ENCODE assay signal across 20 cellular contexts in genomic region chr20:46702447-46703203, GRCh38. TPM values are rescaled to one million over a fixed set of nuclear protein-coding genes. Genes with fewer than 3 reads are reported as not detected.
DNase-seq lines count a peak whose midpoint lies in the region; ATAC-seq, FAIRE-seq and TF ChIP-seq lines count a peak whose summit lies in the region.
"Had no signal": no experiment of that assay in that cellular context is flagged by ENCODE, and none has a peak within 500 bp of the region (broad histone marks: within the 10 kb centered on the region; RNA-seq: fewer than 3 reads in every experiment).

No MANE protein-coding gene starts in this region.

- TF ChIP-seq RAD21 in A549 (conservative IDR thresholded peaks at IDR 0.05 in 1 of 2, IDR thresholded peaks at IDR 0.05 in 1 of 2): no peak

- H3K79me2 ChIP-seq in neural progenitor cell (ENCODE audit: low read depth): no peaks in the 10 kb centered on the region

- H3K4me1 ChIP-seq in A549: no peaks in the 10 kb centered on the region
- H3K4me1 ChIP-seq in HUES64 (ENCODE audit: insufficient read depth, low read length): peaks cover 28% of the 10 kb centered on the region
- H3K4me1 ChIP-seq in neural progenitor cell: peaks cover 8% of the 10 kb centered on the region
- H3K4me1 ChIP-seq in naive thymus-derived CD4-positive, alpha-beta T cell (ENCODE audit: control insufficient read depth in 2 of 2, insufficient read depth in 2 of 2, low read length in 2 of 2): no peaks in the 10 kb centered on the region

- no peak for TF ChIP-seq CTCF in A549 (IDR thresholded peaks at IDR 0.05)
- TF ChIP-seq CTCF in neural progenitor cell (IDR thresholded peaks at IDR 0.05): no peak

- FAIRE-seq in A549 (lab: Jason Lieb, UNC) (no peak), GM19239 (lab: Jason Lieb, UNC) (no peak)

- no peak overlapping the region for H3K9ac ChIP-seq in HUES64 (ENCODE audit: low read depth, low read length)
- no peak overlapping the region for H3K9ac ChIP-seq in neural progenitor cell

- H3K27ac ChIP-seq in A549 (no peak overlapping the region), HUES64 (ENCODE audit: low read depth, low read length) (peak overlapping the region; percentile 43; the same call in 1 of the 2 replicates), neural progenitor cell (no peak overlapping the region)
- H3K27ac ChIP-seq in naive thymus-derived CD4-positive, alpha-beta T cell (ENCODE audit: low read depth, low read length): no peak overlapping the region

- peaks cover 9% of the 10 kb centered on the region for H3K27me3 Mint-ChIP-seq in neural progenitor cell (ENCODE audit: insufficient read depth, low read depth)
- H3K27me3 Mint-ChIP-seq in natural killer cell treated with Interleukin-12 subunit alpha and Interleukin-12 subunit beta and Interleukin-15 and Interleukin-18, amount 100 ng/mL, for 72 hours: peaks cover 18 to 29% of the 10 kb centered on the region in 2 donors
- peaks cover 32 to 59% (median 44%) of the 10 kb centered on the region in 5 donors for H3K27me3 Mint-ChIP-seq in naive thymus-derived CD4-positive, alpha-beta T cell

- no peak overlapping the region for H3K4me3 Mint-ChIP-seq in neural progenitor cell
- H3K4me3 Mint-ChIP-seq in natural killer cell treated with Interleukin-12 subunit alpha and Interleukin-12 subunit beta and Interleukin-15 and Interleukin-18, amount 100 ng/mL, for 72 hours: no peak overlapping the region
- no peak overlapping the region for H3K4me3 Mint-ChIP-seq in naive thymus-derived CD4-positive, alpha-beta T cell
- H3K4me3 Mint-ChIP-seq: CD14-positive monocyte, T-cell had no signal

- no peak overlapping the region for H3K4me3 ChIP-seq in A549
- H3K4me3 ChIP-seq in HUES64 (ENCODE audit: low read length): no peak overlapping the region
- H3K4me3 ChIP-seq in neural progenitor cell: no peak overlapping the region
- H3K4me3 ChIP-seq in naive thymus-derived CD4-positive, alpha-beta T cell (ENCODE audit: low read length): no peak overlapping the region

- CTCF ChIA-PET in A549 (lab: Yijun Ruan, JAX): interaction anchor here (1.0 to 1.5 kb wide), 4 partner anchors 8 to 78 kb away, joined by 3 to 7 read pairs (median 3); partner anchors contain the start of gene TP53RK
- CTCF ChIA-PET in naive thymus-derived CD4-positive, alpha-beta T cell (lab: Charles Lee): interaction anchor here (0.7 kb wide), 1 partner anchor 571 kb away, joined by 3 read pairs; no protein-coding TSS in a partner anchor

- H3K27ac Mint-ChIP-seq in neural progenitor cell: peak overlapping the region; percentile 70
- no peak overlapping the region for H3K27ac Mint-ChIP-seq in natural killer cell treated with Interleukin-12 subunit alpha and Interleukin-12 subunit beta and Interleukin-15 and Interleukin-18, amount 100 ng/mL, for 72 hours
- no peak overlapping the region for H3K27ac Mint-ChIP-seq in naive thymus-derived CD4-positive, alpha-beta T cell
- H3K27ac Mint-ChIP-seq: CD14-positive monocyte, T-cell had no signal

- peaks cover 8% of the 10 kb centered on the region for H3K36me3 Mint-ChIP-seq in neural progenitor cell
- no peaks in the 10 kb centered on the region for H3K36me3 Mint-ChIP-seq in natural killer cell treated with Interleukin-12 subunit alpha and Interleukin-12 subunit beta and Interleukin-15 and Interleukin-18, amount 100 ng/mL, for 72 hours
- peaks cover 0 to 7% (median 0%) of the 10 kb centered on the region in 5 donors for H3K36me3 Mint-ChIP-seq in naive thymus-derived CD4-positive, alpha-beta T cell
- H3K36me3 Mint-ChIP-seq: CD14-positive monocyte, T-cell had no signal

- TF ChIP-seq POLR2A in A549 (IDR thresholded peaks at IDR 0.05; ENCODE audit: low read length): no peak

- intact Hi-C loops in naive thymus-derived CD4-positive, alpha-beta T cell (cut with micrococcal nuclease): no loop called here

- no peak for DNase-seq in A549 (ENCODE audit: low read depth in 1 of 2, low spot score in 1 of 2)
- DNase-seq in ecto neural progenitor cell (ENCODE audit: low spot score): peak; percentile 27
- no peak for DNase-seq in neural progenitor cell (ENCODE audit: low spot score)
- DNase-seq in GM19239 (ENCODE audit: insufficient read length, low spot score): no peak
- DNase-seq in SW480 (ENCODE audit: low spot score): no peak
- DNase-seq in natural killer cell treated with Interleukin-12 subunit alpha and Interleukin-12 subunit beta and Interleukin-15 and Interleukin-18, amount 100 ng/mL, for 72 hours (ENCODE audit: low spot score): no peak
- DNase-seq in naive thymus-derived CD4-positive, alpha-beta T cell: no peak
- DNase-seq: DMS79 treated with DMSO at 0.1 percent for 48 hours, GOT3, KBM-7, NCI-H1092 treated with DMSO at 0.1 percent for 48 hours, NCI-H1436 treated with DMSO at 0.1 percent for 48 hours, NCI-H1930, T-cell had no signal

- H3F3A ChIP-seq in neural progenitor cell (ENCODE audit: low read depth): peaks cover 25% of the 10 kb centered on the region

- no peaks in the 10 kb centered on the region for H3K36me3 ChIP-seq in HUES64 (ENCODE audit: insufficient read depth, low read length)
- no peaks in the 10 kb centered on the region for H3K36me3 ChIP-seq in neural progenitor cell
- no peaks in the 10 kb centered on the region for H3K36me3 ChIP-seq in naive thymus-derived CD4-positive, alpha-beta T cell (ENCODE audit: control insufficient read depth in 2 of 3, insufficient read depth in 3 of 3, low read length in 3 of 3)

- H2AFZ ChIP-seq in neural progenitor cell (replicated peaks): no peak overlapping the region

- H3K4me2 ChIP-seq in A549 (no peak overlapping the region), neural progenitor cell (no peak overlapping the region)

- no peak for TF ChIP-seq EP300 in A549 (IDR thresholded peaks at IDR 0.05)

- H3K27me3 ChIP-seq in HUES64 (ENCODE audit: insufficient read depth, low read length) (no peaks in the 10 kb centered on the region), neural progenitor cell (no peaks in the 10 kb centered on the region)
- no peaks in the 10 kb centered on the region for H3K27me3 ChIP-seq in naive thymus-derived CD4-positive, alpha-beta T cell (ENCODE audit: control insufficient read depth in 2 of 2, insufficient read depth in 2 of 2, low read length in 2 of 2)

- POLR2A ChIA-PET in A549 (lab: Yijun Ruan, JAX): no interaction called here
- POLR2A ChIA-PET in naive thymus-derived CD4-positive, alpha-beta T cell (lab: Charles Lee): no interaction called here

- 83% methylated on average over 8 of the region's 8 CpGs for WGBS in A549 (ENCODE audit: missing lambda C conversion rate)
- WGBS in HUES64: 93% methylated on average over 8 of the region's 8 CpGs

- H3K4me1 Mint-ChIP-seq in neural progenitor cell: peaks cover 42% of the 10 kb centered on the region
- no peaks in the 10 kb centered on the region for H3K4me1 Mint-ChIP-seq in natural killer cell treated with Interleukin-12 subunit alpha and Interleukin-12 subunit beta and Interleukin-15 and Interleukin-18, amount 100 ng/mL, for 72 hours (ENCODE audit: low read depth in 2 of 2)
- H3K4me1 Mint-ChIP-seq in naive thymus-derived CD4-positive, alpha-beta T cell: no peaks in the 10 kb centered on the region
- H3K4me1 Mint-ChIP-seq: CD14-positive monocyte, T-cell had no signal

- H3K9me3 Mint-ChIP-seq in neural progenitor cell: peaks cover 18% of the 10 kb centered on the region
- no peaks in the 10 kb centered on the region for H3K9me3 Mint-ChIP-seq in natural killer cell treated with Interleukin-12 subunit alpha and Interleukin-12 subunit beta and Interleukin-15 and Interleukin-18, amount 100 ng/mL, for 72 hours
- H3K9me3 Mint-ChIP-seq in naive thymus-derived CD4-positive, alpha-beta T cell: peaks cover 0 to 25% (median 7%) of the 10 kb centered on the region in 11 donors

- no peaks in the 10 kb centered on the region for H4K20me1 ChIP-seq in neural progenitor cell (ENCODE audit: low read depth)

- peaks cover 22% of the 10 kb centered on the region for H3K9me3 ChIP-seq in A549
- H3K9me3 ChIP-seq in HUES64 (ENCODE audit: insufficient read depth, low read depth, low read length): peaks cover 9% of the 10 kb centered on the region
- peaks cover 5% of the 10 kb centered on the region for H3K9me3 ChIP-seq in neural progenitor cell (ENCODE audit: low read depth)
- peaks cover 0 to 10% (median 0%) of the 10 kb centered on the region in 3 experiments for H3K9me3 ChIP-seq in naive thymus-derived CD4-positive, alpha-beta T cell (ENCODE audit: control insufficient read depth in 2 of 3, low read length in 3 of 3)

- ATAC-seq in A549: no peak
- no peak for ATAC-seq in natural killer cell treated with Interleukin-12 subunit alpha and Interleukin-12 subunit beta and Interleukin-15 and Interleukin-18, amount 100 ng/mL, for 72 hours
- no peak for ATAC-seq in naive thymus-derived CD4-positive, alpha-beta T cell
- ATAC-seq: Panc1, SK-N-SH treated with all-trans-retinoic acid at 6 μM for 48 hours, T-cell had no signal

RNA-seq across cellular contexts. Expression of gene SLC2A10, which starts 6.8 kb away (rescaled TPM):
- 0.01 TPM in 1 of 2 replicates, not detected in the other for polyA plus RNA-seq in A549 (2011; rRNA removed)
- polyA plus RNA-seq in A549 (2012; cell fraction: cytosol; rRNA removed): not detected in 2 replicates
- polyA plus RNA-seq in A549 (2012; cell fraction: nucleus; rRNA removed): not detected in 2 replicates
- not detected in 3 replicates for polyA plus RNA-seq in A549 (2017; fragmentation: RNase III; extraction: RNeasy Plus Mini Kit Qiagen cat#74134 plus additional on column Dnase treatment)
- polyA minus RNA-seq in A549 (2011; rRNA and poly(A)+ RNA removed): 0.04 TPM in 1 of 2 replicates, not detected in the other
- 5.2 TPM for polyA plus RNA-seq in HUES64 (2013, experiment 1 of 2)
- 7.5 TPM for polyA plus RNA-seq in HUES64 (2013, experiment 2 of 2)
- 9.2 and 9.6 TPM in 2 replicates for total RNA-seq in neural progenitor cell (ENCODE audit: low replicate concordance)
- total RNA-seq in natural killer cell treated with Interleukin-12 subunit alpha and Interleukin-12 subunit beta and Interleukin-15 and Interleukin-18, amount 100 ng/mL, for 72 hours: 1 to 10 TPM in 1 of 2 donors, under 1 TPM in 1; 0.64 to 1.5 TPM
- under 1 TPM in 2 of 5 experiments, not detected in 3; 0.05 to 0.17 TPM for total RNA-seq in naive thymus-derived CD4-positive, alpha-beta T cell
- not detected for polyA plus RNA-seq in naive thymus-derived CD4-positive, alpha-beta T cell
- polyA plus RNA-seq: CD14-positive monocyte had no signal

RNA-seq across cellular contexts. Expression of gene TP53RK, which starts 13.4 kb away (rescaled TPM):
- polyA plus RNA-seq in A549 (2011; rRNA removed): 11.8 and 13.1 TPM in 2 replicates
- polyA plus RNA-seq in A549 (2012; cell fraction: cytosol; rRNA removed): 5.1 and 6.5 TPM in 2 replicates
- 2.6 and 3.2 TPM in 2 replicates for polyA plus RNA-seq in A549 (2012; cell fraction: nucleus; rRNA removed)
- 9.8 to 10.5 TPM (median 10.5 TPM) in 3 replicates for polyA plus RNA-seq in A549 (2017; fragmentation: RNase III; extraction: RNeasy Plus Mini Kit Qiagen cat#74134 plus additional on column Dnase treatment)
- 6.9 and 8.4 TPM in 2 replicates for polyA minus RNA-seq in A549 (2011; rRNA and poly(A)+ RNA removed)
- polyA plus RNA-seq in HUES64 (2013, experiment 1 of 2): 13.9 TPM
- polyA plus RNA-seq in HUES64 (2013, experiment 2 of 2): 13.9 TPM
- 15.9 and 16.3 TPM in 2 replicates for total RNA-seq in neural progenitor cell (ENCODE audit: low replicate concordance)
- total RNA-seq in natural killer cell treated with Interleukin-12 subunit alpha and Interleukin-12 subunit beta and Interleukin-15 and Interleukin-18, amount 100 ng/mL, for 72 hours: 10 to 100 TPM; 14.1 to 16.8 TPM
- total RNA-seq in naive thymus-derived CD4-positive, alpha-beta T cell: 10 to 100 TPM in 3 of 5 experiments, 1 to 10 TPM in 2; 4.4 to 27.7 (median 17.7) TPM
- 10 to 100 TPM; 11.2 to 16.2 TPM for polyA plus RNA-seq in naive thymus-derived CD4-positive, alpha-beta T cell

RNA-seq across cellular contexts. Expression of gene SLC13A3, which starts 51.4 kb away (rescaled TPM):
- polyA plus RNA-seq in A549 (2011; rRNA removed) (0.04 TPM in 1 of 2 replicates, not detected in the other), A549 (2017; fragmentation: RNase III; extraction: RNeasy Plus Mini Kit Qiagen cat#74134 plus additional on column Dnase treatment) (0.19 TPM in 1 of 3 replicates, not detected in the others)
- polyA plus RNA-seq in A549 (2012; cell fraction: cytosol; rRNA removed): 0.04 TPM in 1 of 2 replicates, not detected in the other
- polyA plus RNA-seq in A549 (2012; cell fraction: nucleus; rRNA removed): 0.11 TPM in 1 of 2 replicates, not detected in the other
- 0.17 TPM in 1 of 2 replicates, not detected in the other for polyA minus RNA-seq in A549 (2011; rRNA and poly(A)+ RNA removed)
- 3.8 TPM for polyA plus RNA-seq in HUES64 (2013, experiment 1 of 2)
- 3.6 TPM for polyA plus RNA-seq in HUES64 (2013, experiment 2 of 2)
- 4.5 and 7.4 TPM in 2 replicates for total RNA-seq in neural progenitor cell (ENCODE audit: low replicate concordance)
- total RNA-seq in natural killer cell treated with Interleukin-12 subunit alpha and Interleukin-12 subunit beta and Interleukin-15 and Interleukin-18, amount 100 ng/mL, for 72 hours: under 1 TPM; 0.47 to 0.55 TPM
- under 1 TPM in 4 of 5 experiments, not detected in 1; 0.16 to 0.41 (median 0.30) TPM for total RNA-seq in naive thymus-derived CD4-positive, alpha-beta T cell
- not detected for polyA plus RNA-seq in naive thymus-derived CD4-positive, alpha-beta T cell
- total RNA-seq: A172, NCI-H460 had no signal
- polyA plus RNA-seq: CD14-positive monocyte had no signal
